In genomic region chr2:208490492-208490891, GRCh38 we compare ENCODE assay signal across 10 cellular contexts.
A peak's percentile ranks its signal among the peaks of the same experiment; 100 is the strongest.
DNase-seq lines count a peak whose midpoint lies in the region; TF ChIP-seq lines count a peak whose summit lies in the region.
"Had no signal": no experiment of that assay in that cellular context is flagged by ENCODE, and none has a peak within 500 bp of the region (broad histone marks: within the 10 kb centered on the region; RNA-seq: fewer than 3 reads in every experiment).

No MANE protein-coding gene starts in this region.

- H3K27ac ChIP-seq in 22Rv1, result 0 out of 2 replicates have a peak overlapping the region, but pooled peaks have one; percentile 2
- H3K27ac ChIP-seq: BLaER1 treated with 17β-estradiol and CSF1 and Interleukin-3, amounts not matched to agents 10 nM and 100 nM had no signal

- TF ChIP-seq RAD21 in Ishikawa (IDR thresholded peaks at IDR 0.05; ENCODE audit: low read depth), result no peak

- no peak for TF ChIP-seq CTCF in 22Rv1 (IDR thresholded peaks at IDR 0.05)

- TF ChIP-seq EP300 in Ishikawa (IDR thresholded peaks at IDR 0.05; ENCODE audit: borderline replicate concordance), result no peak

- DNase-seq in NCI-H1092 treated with DMSO at 0.1 percent for 48 hours (lab: John Stamatoyannopoulos, UW) (peak; percentile 51), NCI-H1092 (lab: John Stamatoyannopoulos, UW) (no peak), NCI-H748 (lab: John Stamatoyannopoulos, UW; ENCODE audit: unreplicated experiment) (peak; percentile 74), NCI-H774 (lab: John Stamatoyannopoulos, UW) (no peak), cardiac septum (ENCODE audit: low spot score) (no peak)
- DNase-seq: ACHN; CD4-positive, alpha-beta T cell had no signal

- intact Hi-C loops in cardiac septum (cut with DNase I), result no loop called here

TF ChIP-seq in Ishikawa, 13 proteins besides CTCF, POLR2A, EP300 and RAD21:
- TF ChIP-seq, protein P1, sequence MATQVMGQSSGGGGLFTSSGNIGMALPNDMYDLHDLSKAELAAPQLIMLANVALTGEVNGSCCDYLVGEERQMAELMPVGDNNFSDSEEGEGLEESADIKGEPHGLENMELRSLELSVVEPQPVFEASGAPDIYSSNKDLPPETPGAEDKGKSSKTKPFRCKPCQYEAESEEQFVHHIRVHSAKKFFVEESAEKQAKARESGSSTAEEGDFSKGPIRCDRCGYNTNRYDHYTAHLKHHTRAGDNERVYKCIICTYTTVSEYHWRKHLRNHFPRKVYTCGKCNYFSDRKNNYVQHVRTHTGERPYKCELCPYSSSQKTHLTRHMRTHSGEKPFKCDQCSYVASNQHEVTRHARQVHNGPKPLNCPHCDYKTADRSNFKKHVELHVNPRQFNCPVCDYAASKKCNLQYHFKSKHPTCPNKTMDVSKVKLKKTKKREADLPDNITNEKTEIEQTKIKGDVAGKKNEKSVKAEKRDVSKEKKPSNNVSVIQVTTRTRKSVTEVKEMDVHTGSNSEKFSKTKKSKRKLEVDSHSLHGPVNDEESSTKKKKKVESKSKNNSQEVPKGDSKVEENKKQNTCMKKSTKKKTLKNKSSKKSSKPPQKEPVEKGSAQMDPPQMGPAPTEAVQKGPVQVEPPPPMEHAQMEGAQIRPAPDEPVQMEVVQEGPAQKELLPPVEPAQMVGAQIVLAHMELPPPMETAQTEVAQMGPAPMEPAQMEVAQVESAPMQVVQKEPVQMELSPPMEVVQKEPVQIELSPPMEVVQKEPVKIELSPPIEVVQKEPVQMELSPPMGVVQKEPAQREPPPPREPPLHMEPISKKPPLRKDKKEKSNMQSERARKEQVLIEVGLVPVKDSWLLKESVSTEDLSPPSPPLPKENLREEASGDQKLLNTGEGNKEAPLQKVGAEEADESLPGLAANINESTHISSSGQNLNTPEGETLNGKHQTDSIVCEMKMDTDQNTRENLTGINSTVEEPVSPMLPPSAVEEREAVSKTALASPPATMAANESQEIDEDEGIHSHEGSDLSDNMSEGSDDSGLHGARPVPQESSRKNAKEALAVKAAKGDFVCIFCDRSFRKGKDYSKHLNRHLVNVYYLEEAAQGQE (IDR thresholded peaks at IDR 0.05; ENCODE audit: low read depth), result peak; percentile 55; the same call in 1 of the 2 replicates
- TF ChIP-seq TCF12 (IDR thresholded peaks at IDR 0.05; ENCODE audit: low read depth), result no peak

Comparison
In these comparisons a context has a peak if more than half of its experiments do, and no peak if none do; other contexts are left out.
1. DNase-seq: peak in NCI-H1092 treated with DMSO at 0.1 percent for 48 hours (single experiment) and NCI-H748 (single experiment); none in NCI-H1092 (single experiment), NCI-H774 (single experiment) and cardiac septum (single experiment).